In the genomic region with DNA sequence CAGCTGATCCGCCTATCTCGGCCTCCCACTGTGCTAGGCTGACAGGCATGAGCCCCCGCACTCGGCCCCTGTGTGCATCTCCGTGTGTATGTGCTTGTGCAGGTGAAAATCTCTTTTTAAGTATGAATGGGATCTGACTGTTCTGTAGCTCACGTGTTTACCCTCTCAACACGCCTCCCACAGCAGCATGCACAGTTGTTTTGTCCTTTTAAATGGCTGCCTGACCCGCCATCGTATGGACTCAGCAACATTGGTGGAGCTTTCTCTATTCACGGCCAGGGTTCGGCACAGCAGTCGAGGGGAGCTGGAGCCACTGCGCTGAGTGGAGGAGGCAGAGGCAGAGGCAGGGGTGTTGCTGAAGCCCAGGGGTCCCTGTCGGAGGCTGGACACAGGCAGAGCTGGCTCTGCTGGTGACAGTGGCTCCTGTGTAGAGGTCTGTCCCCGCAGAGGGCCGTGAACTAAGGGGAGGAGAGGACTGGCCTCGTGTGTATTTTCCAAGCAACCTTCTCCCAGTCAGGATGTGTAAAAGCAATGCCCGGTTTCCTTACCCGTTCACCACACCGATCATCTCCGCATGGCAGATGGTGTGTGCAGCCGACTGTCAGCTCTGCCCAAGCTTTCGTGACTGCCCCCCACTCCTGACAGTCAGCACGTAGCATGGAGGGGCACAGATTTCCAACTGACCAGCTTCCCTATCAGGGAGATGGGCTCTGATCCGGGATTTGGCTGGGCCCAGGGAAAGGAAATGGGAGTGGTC, we compare ENCODE assay signal across 23 cellular contexts. TPM values are rescaled to one million over a fixed set of nuclear protein-coding genes. Genes with fewer than 3 reads are reported as not detected.
DNase-seq lines count a peak whose midpoint lies in the region; ATAC-seq and TF ChIP-seq lines count a peak whose summit lies in the region.
"Had no signal": no experiment of that assay in that cellular context is flagged by ENCODE, and none has a peak within 500 bp of the region (broad histone marks: within the 10 kb centered on the region; RNA-seq: fewer than 3 reads in every experiment).

No MANE protein-coding gene starts in this region.

- no peaks in the 10 kb centered on the region for H3K36me3 Mint-ChIP-seq in activated naive CD8-positive, alpha-beta T cell treated with anti-CD3 and anti-CD28 coated beads, Interleukin-2, amount 10 ng/mL, durations not matched to agents 7 days and 5 days
- H3K36me3 Mint-ChIP-seq in activated naive CD8-positive, alpha-beta T cell treated with anti-CD3 and anti-CD28 coated beads for 36 hours, result no peaks in the 10 kb centered on the region
- H3K36me3 Mint-ChIP-seq in activated CD4-positive, alpha-beta memory T cell treated with anti-CD3 and anti-CD28 coated beads, Interleukin-2, amount 10 ng/mL, durations not matched to agents 7 days and 5 days (ENCODE audit: low read depth), result no peaks in the 10 kb centered on the region
- H3K36me3 Mint-ChIP-seq in CD4-positive, alpha-beta T cell (ENCODE audit: low read depth), result no peaks in the 10 kb centered on the region

- H3K9me3 Mint-ChIP-seq in activated naive CD8-positive, alpha-beta T cell treated with anti-CD3 and anti-CD28 coated beads, Interleukin-2, amount 10 ng/mL, durations not matched to agents 7 days and 5 days, result no peaks in the 10 kb centered on the region
- H3K9me3 Mint-ChIP-seq in activated naive CD8-positive, alpha-beta T cell treated with anti-CD3 and anti-CD28 coated beads for 36 hours, result peaks cover 5% of the 10 kb centered on the region
- no peaks in the 10 kb centered on the region for H3K9me3 Mint-ChIP-seq in activated CD4-positive, alpha-beta memory T cell treated with anti-CD3 and anti-CD28 coated beads, Interleukin-2, amount 10 ng/mL, durations not matched to agents 7 days and 5 days
- no peaks in the 10 kb centered on the region for H3K9me3 Mint-ChIP-seq in CD4-positive, alpha-beta T cell

- no peaks in the 10 kb centered on the region for H3K4me1 ChIP-seq in lower lobe of right lung
- H3K4me1 ChIP-seq in upper lobe of right lung, result no peaks in the 10 kb centered on the region
- H3K4me1 ChIP-seq: Peyer's patch had no signal

- no peak for ATAC-seq in activated naive CD8-positive, alpha-beta T cell treated with anti-CD3 and anti-CD28 coated beads, Interleukin-2, amount 10 ng/mL, durations not matched to agents 7 days and 5 days (ENCODE audit: low read depth)
- ATAC-seq in lower lobe of right lung, result no peak
- no peak for ATAC-seq in upper lobe of right lung
- no peak for ATAC-seq in CD4-positive, alpha-beta T cell (ENCODE audit: poor library complexity)

- H3K4me3 ChIP-seq in lower lobe of right lung, result no peak overlapping the region
- no peak overlapping the region for H3K4me3 ChIP-seq in upper lobe of right lung
- H3K4me3 ChIP-seq: hepatocyte, lung, Peyer's patch had no signal

- peaks cover 32% of the 10 kb centered on the region for H3K27me3 ChIP-seq in lower lobe of right lung (ENCODE audit: low read depth)
- H3K27me3 ChIP-seq in upper lobe of right lung, result peaks cover 9% of the 10 kb centered on the region
- H3K27me3 ChIP-seq in CD4-positive, alpha-beta T cell (ENCODE audit: control insufficient read depth, insufficient read depth, low read length), result no peaks in the 10 kb centered on the region
- H3K27me3 ChIP-seq: hepatocyte, Peyer's patch had no signal

- no peaks in the 10 kb centered on the region for H3K4me1 Mint-ChIP-seq in activated naive CD8-positive, alpha-beta T cell treated with anti-CD3 and anti-CD28 coated beads, Interleukin-2, amount 10 ng/mL, durations not matched to agents 7 days and 5 days
- H3K4me1 Mint-ChIP-seq in activated naive CD8-positive, alpha-beta T cell treated with anti-CD3 and anti-CD28 coated beads for 36 hours, result no peaks in the 10 kb centered on the region
- peaks cover 1% of the 10 kb centered on the region for H3K4me1 Mint-ChIP-seq in activated CD4-positive, alpha-beta memory T cell treated with anti-CD3 and anti-CD28 coated beads, Interleukin-2, amount 10 ng/mL, durations not matched to agents 7 days and 5 days
- no peaks in the 10 kb centered on the region for H3K4me1 Mint-ChIP-seq in CD4-positive, alpha-beta T cell (ENCODE audit: low read depth)

- H3K36me3 ChIP-seq in lower lobe of right lung (no peaks in the 10 kb centered on the region), upper lobe of right lung (no peaks in the 10 kb centered on the region)
- H3K36me3 ChIP-seq: Peyer's patch had no signal

- CTCF ChIA-PET in activated CD4-positive, alpha-beta memory T cell treated with anti-CD3 and anti-CD28 coated beads, Interleukin-2, amount 10 ng/mL, durations not matched to agents 7 days and 5 days (lab: Charles Lee), result interaction anchor here (1.4 kb wide), 1 partner anchor 277 kb away, joined by 4 read pairs; no protein-coding TSS in a partner anchor
- CTCF ChIA-PET in CD4-positive, alpha-beta T cell (lab: Charles Lee), result no interaction called here

- H3K9me3 ChIP-seq in lower lobe of right lung, result no peaks in the 10 kb centered on the region
- H3K9me3 ChIP-seq in upper lobe of right lung, result no peaks in the 10 kb centered on the region
- peaks cover 3% of the 10 kb centered on the region for H3K9me3 ChIP-seq in CD4-positive, alpha-beta T cell (ENCODE audit: control insufficient read depth, low read length)
- H3K9me3 ChIP-seq: Peyer's patch had no signal

- H3K27ac ChIP-seq in lower lobe of right lung (no peak overlapping the region), upper lobe of right lung (no peak overlapping the region)
- no peak overlapping the region for H3K27ac ChIP-seq in CD4-positive, alpha-beta T cell (ENCODE audit: low read depth, low read length)
- H3K27ac ChIP-seq: epithelial cell of prostate, hepatocyte, Peyer's patch had no signal

- POLR2A ChIA-PET in activated naive CD8-positive, alpha-beta T cell treated with anti-CD3 and anti-CD28 coated beads, Interleukin-2, amount 10 ng/mL, durations not matched to agents 7 days and 5 days (lab: Charles Lee), result no interaction called here
- POLR2A ChIA-PET in activated CD4-positive, alpha-beta memory T cell treated with anti-CD3 and anti-CD28 coated beads, Interleukin-2, amount 10 ng/mL, durations not matched to agents 7 days and 5 days (lab: Charles Lee), result interaction anchor here (1.0 kb wide), 1 partner anchor 9 kb away, joined by 3 read pairs; no protein-coding TSS in a partner anchor
- POLR2A ChIA-PET in CD4-positive, alpha-beta T cell (lab: Charles Lee), result no interaction called here

- H3K4me3 Mint-ChIP-seq in activated naive CD8-positive, alpha-beta T cell treated with anti-CD3 and anti-CD28 coated beads, Interleukin-2, amount 10 ng/mL, durations not matched to agents 7 days and 5 days, result no peak overlapping the region
- no peak overlapping the region for H3K4me3 Mint-ChIP-seq in activated naive CD8-positive, alpha-beta T cell treated with anti-CD3 and anti-CD28 coated beads for 36 hours
- H3K4me3 Mint-ChIP-seq in activated CD4-positive, alpha-beta memory T cell treated with anti-CD3 and anti-CD28 coated beads, Interleukin-2, amount 10 ng/mL, durations not matched to agents 7 days and 5 days, result no peak overlapping the region
- no peak overlapping the region for H3K4me3 Mint-ChIP-seq in CD4-positive, alpha-beta T cell
- H3K4me3 Mint-ChIP-seq: activated CD4-positive, alpha-beta T cell treated with anti-CD3 and anti-CD28 coated beads, Interleukin-2, amount 10 ng/mL, durations not matched to agents 7 days and 5 days; activated naive CD4-positive, alpha-beta T cell treated with anti-CD3 and anti-CD28 coated beads for 36 hours; T-helper 1 cell treated with Interleukin-12 subunit alpha and Interleukin-12 subunit beta and Interleukin-4 antibody, amounts not matched to agents 30 μg/mL and 1 μg/mL, for 36 hours; type B pancreatic cell had no signal

- peak; percentile 11 for DNase-seq in activated naive CD8-positive, alpha-beta T cell treated with anti-CD3 and anti-CD28 coated beads, Interleukin-2, amount 10 ng/mL, durations not matched to agents 7 days and 5 days
- no peak for DNase-seq in activated naive CD8-positive, alpha-beta T cell treated with anti-CD3 and anti-CD28 coated beads for 36 hours
- DNase-seq in activated CD4-positive, alpha-beta memory T cell treated with anti-CD3 and anti-CD28 coated beads, Interleukin-2, amount 10 ng/mL, durations not matched to agents 7 days and 5 days, result peak; percentile 15
- DNase-seq in lower lobe of right lung (peak; percentile 23), upper lobe of right lung (peak; percentile 46), COLO668 (lab: John Stamatoyannopoulos, UW; ENCODE audit: unreplicated experiment) (no peak), NCI-H2107 treated with DMSO at 0.1 percent for 48 hours (lab: John Stamatoyannopoulos, UW; ENCODE audit: unreplicated experiment) (no peak)
- DNase-seq in CD4-positive, alpha-beta T cell, result no peak
- DNase-seq: activated CD4-positive, alpha-beta T cell treated with anti-CD3 and anti-CD28 coated beads, Interleukin-2, amount 10 ng/mL, durations not matched to agents 7 days and 5 days; activated naive CD4-positive, alpha-beta T cell treated with anti-CD3 and anti-CD28 coated beads for 36 hours; anterior cingulate cortex; caudate nucleus; NCI-H1105; NCI-H510A; NK-92 treated with Interleukin-12 subunit alpha and Interleukin-12 subunit beta, amount 100 ng/mL, for 24 hours; retina; stimulated activated CD4-positive, alpha-beta T cell treated with anti-CD3 and anti-CD28 coated beads, Interleukin-12 subunit alpha, Interleukin-12 subunit beta, amount 100 ng/mL, for 4 hours had no signal

- H3K27ac Mint-ChIP-seq in activated naive CD8-positive, alpha-beta T cell treated with anti-CD3 and anti-CD28 coated beads, Interleukin-2, amount 10 ng/mL, durations not matched to agents 7 days and 5 days, result no peak overlapping the region
- no peak overlapping the region for H3K27ac Mint-ChIP-seq in activated naive CD8-positive, alpha-beta T cell treated with anti-CD3 and anti-CD28 coated beads for 36 hours
- H3K27ac Mint-ChIP-seq in activated CD4-positive, alpha-beta memory T cell treated with anti-CD3 and anti-CD28 coated beads, Interleukin-2, amount 10 ng/mL, durations not matched to agents 7 days and 5 days, result no peak overlapping the region
- no peak overlapping the region for H3K27ac Mint-ChIP-seq in CD4-positive, alpha-beta T cell
- H3K27ac Mint-ChIP-seq: activated CD4-positive, alpha-beta T cell treated with anti-CD3 and anti-CD28 coated beads, Interleukin-2, amount 10 ng/mL, durations not matched to agents 7 days and 5 days; activated naive CD4-positive, alpha-beta T cell treated with anti-CD3 and anti-CD28 coated beads for 36 hours; T-helper 1 cell treated with Interleukin-12 subunit alpha and Interleukin-12 subunit beta and Interleukin-4 antibody, amounts not matched to agents 30 μg/mL and 1 μg/mL, for 36 hours; type B pancreatic cell had no signal

- H3K27me3 Mint-ChIP-seq in activated naive CD8-positive, alpha-beta T cell treated with anti-CD3 and anti-CD28 coated beads, Interleukin-2, amount 10 ng/mL, durations not matched to agents 7 days and 5 days, result peaks cover 5% of the 10 kb centered on the region
- peaks cover 11% of the 10 kb centered on the region for H3K27me3 Mint-ChIP-seq in activated naive CD8-positive, alpha-beta T cell treated with anti-CD3 and anti-CD28 coated beads for 36 hours
- peaks cover 16% of the 10 kb centered on the region for H3K27me3 Mint-ChIP-seq in activated CD4-positive, alpha-beta memory T cell treated with anti-CD3 and anti-CD28 coated beads, Interleukin-2, amount 10 ng/mL, durations not matched to agents 7 days and 5 days
- peaks cover 22% of the 10 kb centered on the region for H3K27me3 Mint-ChIP-seq in CD4-positive, alpha-beta T cell

- intact Hi-C loops in lower lobe of right lung (cut with DNase I), result no loop called here
- intact Hi-C loops in upper lobe of right lung (cut with DNase I), result no loop called here
- intact Hi-C loops in CD4-positive, alpha-beta T cell (cut with DNase I, micrococcal nuclease), result loop anchor here (5.0 kb wide), 1 partner anchor 255 kb away; no protein-coding TSS in a partner anchor

- TF ChIP-seq CTCF in lower lobe of right lung (IDR thresholded peaks at IDR 0.05), result no peak
- TF ChIP-seq CTCF in upper lobe of right lung (IDR thresholded peaks at IDR 0.05), result no peak
- TF ChIP-seq CTCF in CD4-positive, alpha-beta T cell (IDR thresholded peaks at IDR 0.05), result no peak

RNA-seq across cellular contexts. Expression of gene MRPL36, which starts 37.3 kb away (rescaled TPM):
- total RNA-seq in activated naive CD8-positive, alpha-beta T cell treated with anti-CD3 and anti-CD28 coated beads, Interleukin-2, amount 10 ng/mL, durations not matched to agents 7 days and 5 days, result 10 to 100 TPM; 47.1 to 51.2 TPM
- total RNA-seq in activated naive CD8-positive, alpha-beta T cell treated with anti-CD3 and anti-CD28 coated beads for 36 hours, result 100 to 1,000 TPM; 104 to 108 TPM
- total RNA-seq in activated CD4-positive, alpha-beta memory T cell treated with anti-CD3 and anti-CD28 coated beads, Interleukin-2, amount 10 ng/mL, durations not matched to agents 7 days and 5 days, result 10 to 100 TPM; 44.5 to 44.8 TPM
- total RNA-seq in lower lobe of right lung (25.1 TPM), upper lobe of right lung (29.4 TPM)
- total RNA-seq in CD4-positive, alpha-beta T cell, result 10 to 100 TPM; 14.3 to 18.2 TPM

RNA-seq across cellular contexts. Expression of gene NDUFS6, which starts 38.9 kb away (rescaled TPM):
- 10 to 100 TPM; 24.7 to 27.7 TPM for total RNA-seq in activated naive CD8-positive, alpha-beta T cell treated with anti-CD3 and anti-CD28 coated beads, Interleukin-2, amount 10 ng/mL, durations not matched to agents 7 days and 5 days
- total RNA-seq in activated naive CD8-positive, alpha-beta T cell treated with anti-CD3 and anti-CD28 coated beads for 36 hours, result 10 to 100 TPM; 40.5 to 42.4 TPM
- 10 to 100 TPM; 25.4 to 29.2 TPM for total RNA-seq in activated CD4-positive, alpha-beta memory T cell treated with anti-CD3 and anti-CD28 coated beads, Interleukin-2, amount 10 ng/mL, durations not matched to agents 7 days and 5 days
- total RNA-seq in lower lobe of right lung, result 21.3 TPM
- 23.5 TPM for total RNA-seq in upper lobe of right lung
- 10 to 100 TPM; 13.1 to 17.5 TPM for total RNA-seq in CD4-positive, alpha-beta T cell

Comparison
In these comparisons a context has a peak if more than half of its experiments do, and no peak if none do; other contexts are left out.
1. DNase-seq: peak in activated naive CD8-positive, alpha-beta T cell treated with anti-CD3 and anti-CD28 coated beads, Interleukin-2, amount 10 ng/mL, durations not matched to agents 7 days and 5 days (single experiment), activated CD4-positive, alpha-beta memory T cell treated with anti-CD3 and anti-CD28 coated beads, Interleukin-2, amount 10 ng/mL, durations not matched to agents 7 days and 5 days (single experiment), lower lobe of right lung (single experiment) and upper lobe of right lung (single experiment); none in activated naive CD8-positive, alpha-beta T cell treated with anti-CD3 and anti-CD28 coated beads for 36 hours (single experiment), COLO668 (single experiment), CD4-positive, alpha-beta T cell (0 of 10) and NCI-H2107 treated with DMSO at 0.1 percent for 48 hours (single experiment).
2. intact Hi-C loops: an anchor here in CD4-positive, alpha-beta T cell (5.0 kb wide); none called in lower lobe of right lung and upper lobe of right lung.